In genomic region chr1:43452789-43453441, GRCh38 we compare ENCODE assay signal across 8 cellular contexts. TPM values are rescaled to one million over a fixed set of nuclear protein-coding genes. Genes with fewer than 3 reads are reported as not detected.
DNase-seq lines count a peak whose midpoint lies in the region; ATAC-seq, FAIRE-seq and TF ChIP-seq lines count a peak whose summit lies in the region.

No MANE protein-coding gene starts in this region.

- peak overlapping the region; percentile 2 for H3K27ac ChIP-seq in keratinocyte (ENCODE audit: control insufficient read depth, insufficient read depth, low read length)

- H3K4me2 ChIP-seq in keratinocyte (ENCODE audit: control insufficient read depth, extremely low read depth, insufficient read depth, low read depth, low read length), result peak overlapping the region; percentile 87

- no peak overlapping the region for H2AFZ ChIP-seq in keratinocyte (ENCODE audit: control insufficient read depth, low read length)

- peaks cover 5% of the 10 kb centered on the region for H3K79me2 ChIP-seq in keratinocyte (ENCODE audit: control insufficient read depth, insufficient read depth, low read length)

- TF ChIP-seq CTCF in GM12865 (IDR thresholded peaks at IDR 0.05; ENCODE audit: insufficient read depth, low read depth, low read length, missing control alignments) (no peak), bronchial epithelial cell (IDR thresholded peaks at IDR 0.05; ENCODE audit: insufficient read depth, low read length, severe bottlenecking) (no peak), keratinocyte (optimal IDR thresholded peaks at IDR 0.05 in 1 of 3, IDR thresholded peaks at IDR 0.05 in 1 of 3, conservative IDR thresholded peaks at IDR 0.05 in 1 of 3; ENCODE audit: extremely low read depth in 1 of 3, insufficient read depth in 2 of 3, low read length in 3 of 3) (no peak)

- no peaks in the 10 kb centered on the region for H3K9me1 ChIP-seq in keratinocyte (ENCODE audit: control insufficient read depth, extremely low read depth, insufficient read depth, low read length)

- H4K20me1 ChIP-seq in keratinocyte (ENCODE audit: control insufficient read depth, extremely low read depth, insufficient read depth, low read length), result no peaks in the 10 kb centered on the region

- no peaks in the 10 kb centered on the region for H3K9me3 ChIP-seq in keratinocyte (ENCODE audit: control insufficient read depth, low read depth, low read length)

- ATAC-seq in stimulated activated naive CD8-positive, alpha-beta T cell treated with anti-CD3 and anti-CD28 coated beads, Interleukin-15, Interleukin-2, amounts not matched to agents 100 U/mL and 50 U/mL, for 24 hours, result peak; percentile 4
- ATAC-seq in GM21576 (IDR thresholded peaks at IDR 0.05; ENCODE audit: unreplicated experiment), result no peak
- ATAC-seq in GM21619 (IDR thresholded peaks at IDR 0.05; ENCODE audit: unreplicated experiment), result no peak

- H3K36me3 ChIP-seq in bronchial epithelial cell (ENCODE audit: control insufficient read depth, insufficient read depth, low read length), result peaks cover 19% of the 10 kb centered on the region
- H3K36me3 ChIP-seq in keratinocyte (ENCODE audit: control insufficient read depth in 2 of 2, extremely low read depth in 1 of 2, insufficient read depth in 2 of 2, low read length in 2 of 2), result peaks cover 25 to 39% of the 10 kb centered on the region in 2 experiments

- H3K4me1 ChIP-seq in keratinocyte (ENCODE audit: control insufficient read depth, extremely low read depth, insufficient read depth, low read length), result peaks cover 25% of the 10 kb centered on the region

- H3K9ac ChIP-seq in keratinocyte (ENCODE audit: control insufficient read depth, extremely low read depth, insufficient read depth, low read length), result peak overlapping the region; percentile 80

- DNase-seq in GM12865 (ENCODE audit: low read depth), result no peak
- peak; percentile 58 for DNase-seq in NCI-H2227 (lab: John Stamatoyannopoulos, UW; ENCODE audit: unreplicated experiment)
- DNase-seq in bronchial epithelial cell (ENCODE audit: low read depth), result peak; percentile 67
- DNase-seq in keratinocyte (ENCODE audit: low read depth, low spot score), result no peak
- DNase-seq in stimulated activated naive CD8-positive, alpha-beta T cell treated with anti-CD3 and anti-CD28 coated beads, Interleukin-15, Interleukin-2, amounts not matched to agents 100 U/mL and 50 U/mL, for 24 hours, result no peak
- DNase-seq in ecto neural progenitor cell (ENCODE audit: low spot score), result no peak

- dilution Hi-C loops in keratinocyte (cut with MboI; ENCODE audit: extremely low pct_ligation_motif_present, low sequenced_read_pairs), result no loop called here

- FAIRE-seq in bronchial epithelial cell (lab: Jason Lieb, UNC) (peak; percentile 62), keratinocyte (lab: Jason Lieb, UNC) (peak; percentile 17)

- H3K4me3 ChIP-seq in GM12865 (ENCODE audit: low read depth, low read length), result peak overlapping the region; percentile 89; the same call in 1 of the 2 replicates
- H3K4me3 ChIP-seq in bronchial epithelial cell (ENCODE audit: low read depth, low read length), result peak overlapping the region; percentile 54
- H3K4me3 ChIP-seq in keratinocyte (ENCODE audit: control insufficient read depth in 2 of 3, extremely low read depth in 1 of 3, insufficient read depth in 2 of 3, low read depth in 1 of 3, low read length in 3 of 3), result peak overlapping the region; percentile 39 to 70 (median 60)

- H3K27me3 ChIP-seq in bronchial epithelial cell (ENCODE audit: control insufficient read depth, insufficient read depth, low read length) (no peaks in the 10 kb centered on the region), keratinocyte (ENCODE audit: control insufficient read depth, extremely low read depth, insufficient read depth, low read length) (no peaks in the 10 kb centered on the region)

RNA-seq across cellular contexts. Expression of gene HYI, which starts 0.8 kb away (rescaled TPM):
- total RNA-seq in bronchial epithelial cell, result 21.8 and 28.7 TPM in 2 replicates
- 26.4 to 39.6 TPM (median 26.9 TPM) in 3 replicates for polyA plus RNA-seq in keratinocyte
- polyA plus RNA-seq in keratinocyte (2011; ENCODE audit: low read depth), result 10.9 TPM
- 11.1 and 17.7 TPM in 2 replicates for polyA plus RNA-seq in keratinocyte (2011; cell fraction: cytosol; rRNA removed)
- polyA plus RNA-seq in keratinocyte (2011; cell fraction: nucleus; rRNA removed), result 45.3 and 56.9 TPM in 2 replicates
- 12.9 and 43.6 TPM in 2 replicates for polyA plus RNA-seq in keratinocyte (2012; ENCODE audit: low replicate concordance)
- 6.2 to 27.3 TPM (median 13.6 TPM) in 3 replicates for polyA minus RNA-seq in keratinocyte
- polyA minus RNA-seq in keratinocyte (2011; cell fraction: cytosol; rRNA and poly(A)+ RNA removed), result 11.1 TPM
- 4.9 and 7.2 TPM in 2 replicates for polyA minus RNA-seq in keratinocyte (2011; cell fraction: nucleus; rRNA and poly(A)+ RNA removed)

Comparison
In these comparisons a context has a peak if more than half of its experiments do, and no peak if none do; other contexts are left out.
1. DNase-seq: peak in NCI-H2227 (single experiment) and bronchial epithelial cell (single experiment); none in GM12865 (single experiment), keratinocyte (single experiment), stimulated activated naive CD8-positive, alpha-beta T cell treated with anti-CD3 and anti-CD28 coated beads, Interleukin-15, Interleukin-2, amounts not matched to agents 100 U/mL and 50 U/mL, for 24 hours (single experiment) and ecto neural progenitor cell (single experiment).
2. Peak in every context shown above with its lines, with median percentiles within 50 percentile points of each other: H3K4me3 ChIP-seq.